In genomic region chr1:159781992-159782391, GRCh38 we compare ENCODE assay signal across 9 cellular contexts. TPM values are rescaled to one million over a fixed set of nuclear protein-coding genes. Genes with fewer than 3 reads are reported as not detected.
A peak's percentile ranks its signal among the peaks of the same experiment; 100 is the strongest.
DNase-seq lines count a peak whose midpoint lies in the region; ATAC-seq and TF ChIP-seq lines count a peak whose summit lies in the region.
"Had no signal": no experiment of that assay in that cellular context is flagged by ENCODE, and none has a peak within 500 bp of the region (broad histone marks: within the 10 kb centered on the region; RNA-seq: fewer than 3 reads in every experiment).

No MANE protein-coding gene starts in this region.

- H3K4me3 Mint-ChIP-seq in HFFc6: peak overlapping the region; percentile 87
- peak overlapping the region; percentile 77 for H3K4me3 Mint-ChIP-seq in WTC11

- TF ChIP-seq CTCF in HFFc6 (IDR thresholded peaks at IDR 0.05) (no peak), WTC11 (IDR thresholded peaks at IDR 0.05) (no peak), esophagus muscularis mucosa (IDR thresholded peaks at IDR 0.05) (no peak), psoas muscle (IDR thresholded peaks at IDR 0.05) (no peak)

- no peak for TF ChIP-seq POLR2A in esophagus muscularis mucosa (IDR thresholded peaks at IDR 0.05; ENCODE audit: low read depth)

- H3K27me3 ChIP-seq in esophagus muscularis mucosa (no peaks in the 10 kb centered on the region), psoas muscle (ENCODE audit: insufficient read depth in 3 of 3, low read length in 2 of 3) (no peaks in the 10 kb centered on the region), H7 (ENCODE audit: control insufficient read depth, insufficient read depth, low read length) (no peaks in the 10 kb centered on the region)

- H3K27ac Mint-ChIP-seq in HFFc6 (no peak overlapping the region), WTC11 (no peak overlapping the region)

- POLR2A ChIA-PET in WTC11 (lab: Charles Lee): no interaction called here

- H3K27ac ChIP-seq in esophagus muscularis mucosa (replicated peaks in 1 of 4): peak overlapping the region in 3 of 4 donors; percentile 79 to 84 (median 83)
- no peak overlapping the region for H3K27ac ChIP-seq in psoas muscle

- TF ChIP-seq EP300 in esophagus muscularis mucosa (IDR thresholded peaks at IDR 0.05): no peak

- WGBS in esophagus muscularis mucosa: 91% methylated on average over 11 of the region's 12 CpGs
- 96 to 97% (median 96%) methylated on average over 12 of the region's 12 CpGs for WGBS in psoas muscle, 3 donors

- CTCF ChIA-PET in WTC11 (lab: Charles Lee): interaction anchor here (0.5 to 2.7 kb wide), 6 partner anchors 16 to 585 kb away, joined by 3 to 51 read pairs (median 8); no protein-coding TSS in a partner anchor

- H3K9me3 Mint-ChIP-seq in HFFc6 (no peaks in the 10 kb centered on the region), WTC11 (peaks cover 9% of the 10 kb centered on the region; the same call in 1 of the 2 replicates)

- H3K4me1 Mint-ChIP-seq in HFFc6 (ENCODE audit: low read depth) (peaks cover 62% of the 10 kb centered on the region), WTC11 (peaks cover 37% of the 10 kb centered on the region)

- H3K36me3 Mint-ChIP-seq in HFFc6 (ENCODE audit: low read depth) (no peaks in the 10 kb centered on the region; the same call in 1 of the 2 replicates), WTC11 (peaks cover 10% of the 10 kb centered on the region)

- H3K36me3 ChIP-seq in esophagus muscularis mucosa (no peaks in the 10 kb centered on the region), psoas muscle (ENCODE audit: insufficient read depth in 1 of 2, low read depth in 1 of 2) (no peaks in the 10 kb centered on the region), H7 (replicated peaks; ENCODE audit: control insufficient read depth, insufficient read depth, low read length) (no peaks in the 10 kb centered on the region)

- ATAC-seq in WTC11: no peak
- ATAC-seq in psoas muscle: no peak
- no peak for ATAC-seq in GM19455 (IDR thresholded peaks at IDR 0.05; ENCODE audit: unreplicated experiment)
- no peak for ATAC-seq in HG03175 (IDR thresholded peaks at IDR 0.05; ENCODE audit: unreplicated experiment)
- no peak for ATAC-seq in HG03280 (IDR thresholded peaks at IDR 0.05; ENCODE audit: unreplicated experiment)

- intact Hi-C loops in esophagus muscularis mucosa (cut with DNase I): loop anchor here (5.0 to 10.0 kb wide), 3 partner anchors 110 to 617 kb away; partner anchors contain the start of gene PIGM
- intact Hi-C loops in psoas muscle (cut with DNase I): loop anchor here (5.0 to 10.0 kb wide), 4 partner anchors 110 to 567 kb away; partner anchors contain the start of gene PIGM (in 1 of the 2)

- H3K4me1 ChIP-seq in esophagus muscularis mucosa (peaks cover 15 to 29% (median 17%) of the 10 kb centered on the region in 4 donors), psoas muscle (peaks cover 14% of the 10 kb centered on the region)

- H3K27me3 Mint-ChIP-seq in HFFc6 (ENCODE audit: insufficient read depth): peaks cover 1% of the 10 kb centered on the region
- peaks cover 12% of the 10 kb centered on the region for H3K27me3 Mint-ChIP-seq in WTC11 (ENCODE audit: low read depth)

- H3K4me3 ChIP-seq in esophagus muscularis mucosa: peak overlapping the region; percentile 70 to 95 (median 76)
- peak overlapping the region; percentile 72 for H3K4me3 ChIP-seq in psoas muscle
- no peak overlapping the region for H3K4me3 ChIP-seq in H7 (ENCODE audit: insufficient read depth, low read depth, low read length)

- H3K9me3 ChIP-seq in esophagus muscularis mucosa (no peaks in the 10 kb centered on the region), psoas muscle (no peaks in the 10 kb centered on the region)

- no peak for DNase-seq in HFFc6
- no peak for DNase-seq in WTC11 (ENCODE audit: low spot score)
- no peak for DNase-seq in esophagus muscularis mucosa (ENCODE audit: extremely low spot score)
- peak in 1 of 2 donors; percentile 52 for DNase-seq in psoas muscle
- DNase-seq in H7: no peak

TF ChIP-seq in WTC11, 78 proteins besides CTCF, POLR2A, EP300 and RAD21:
- no peak for TF ChIP-seq HMGXB4 (CRISPR knock-in tag; IDR thresholded peaks at IDR 0.05)

RNA-seq across cellular contexts. Expression of gene DUSP23, which starts 1.2 kb away (rescaled TPM):
- 10 to 100 TPM; 23.3 to 26.3 (median 23.5) TPM for total RNA-seq in HFFc6 (2021; fragmentation: NEBNext Ultra II Directional; extraction: Animal tissue kit (Norgen Biotek cat#: 25700))
- total RNA-seq in WTC11 (2021) (35.2 to 52.1 TPM (median 47.5 TPM) in 3 replicates), esophagus muscularis mucosa (10 to 100 TPM; 43.2 to 75.2 (median 50.1) TPM), psoas muscle (10 to 100 TPM; 18.5 to 46.5 (median 29.3) TPM)
- 100 to 1,000 TPM in 1 of 3 donors, 10 to 100 TPM in 2; 50.1 to 236 (median 70.0) TPM for polyA plus RNA-seq in psoas muscle
- 74.9 and 81.6 TPM in 2 replicates for total RNA-seq in H7 (2014; rRNA removed; shearing (Covaris generic))

RNA-seq across cellular contexts. Expression of gene FCRL6, which starts 20.2 kb away (rescaled TPM):
- total RNA-seq in HFFc6 (2021; fragmentation: NEBNext Ultra II Directional; extraction: Animal tissue kit (Norgen Biotek cat#: 25700)): not detected
- total RNA-seq in WTC11 (2021) (not detected in 3 replicates), esophagus muscularis mucosa (under 1 TPM in 1 of 4 donors, not detected in 3; 0.45 TPM), psoas muscle (under 1 TPM in 3 of 4 donors, not detected in 1; 0.20 to 0.39 (median 0.32) TPM)
- under 1 TPM in 1 of 3 donors, not detected in 2; 0.21 TPM for polyA plus RNA-seq in psoas muscle
- not detected in 2 replicates for total RNA-seq in H7 (2014; rRNA removed; shearing (Covaris generic))
- total RNA-seq: dermis microvascular lymphatic vessel endothelial cell had no signal

RNA-seq across cellular contexts. Expression of gene SLAMF8, which starts 44.7 kb away (rescaled TPM):
- total RNA-seq in HFFc6 (2021; fragmentation: NEBNext Ultra II Directional; extraction: Animal tissue kit (Norgen Biotek cat#: 25700)): under 1 TPM; 0.09 to 0.99 (median 0.40) TPM
- total RNA-seq in WTC11 (2021): 0.07 TPM in 1 of 3 replicates, not detected in the others
- total RNA-seq in esophagus muscularis mucosa: 1 to 10 TPM; 1.9 to 8.4 (median 3.5) TPM
- 1 to 10 TPM; 1.1 to 1.6 (median 1.4) TPM for total RNA-seq in psoas muscle
- polyA plus RNA-seq in psoas muscle: under 1 TPM; 0.10 to 0.63 (median 0.22) TPM
- not detected in 2 replicates for total RNA-seq in H7 (2014; rRNA removed; shearing (Covaris generic))
- total RNA-seq: dermis microvascular lymphatic vessel endothelial cell had no signal
